In genomic region chr10:89992575-89992974, GRCh38 we compare ENCODE assay signal across 13 cellular contexts.
"Had no signal": no experiment of that assay in that cellular context is flagged by ENCODE, and none has a peak within 500 bp of the region (broad histone marks: within the 10 kb centered on the region; RNA-seq: fewer than 3 reads in every experiment).

No MANE protein-coding gene starts in this region.

- ATAC-seq: gastroesophageal sphincter; heart right ventricle; left cardiac atrium; right lobe of liver; stimulated activated naive CD8-positive, alpha-beta T cell treated with anti-CD3 and anti-CD28 coated beads, Interleukin-15, Interleukin-2, amounts not matched to agents 100 U/mL and 50 U/mL, for 24 hours had no signal

- DNase-seq: activated CD4-positive, alpha-beta memory T cell treated with anti-CD3 and anti-CD28 coated beads, Interleukin-2, amount 10 ng/mL, durations not matched to agents 7 days and 5 days; activated CD4-positive, alpha-beta T cell treated with anti-CD3 and anti-CD28 coated beads for 4 hours; activated naive CD4-positive, alpha-beta T cell treated with anti-CD3 and anti-CD28 coated beads, Interleukin-2, amount 50 U/mL, for 16 hours; activated T-cell treated with anti-CD3 and anti-CD28 coated beads, Interleukin-2, amount 50 U/mL, for 24 hours; endodermal cell; heart right ventricle; left cardiac atrium; naive B cell; ovary; right lobe of liver; stimulated activated naive CD8-positive, alpha-beta T cell treated with anti-CD3 and anti-CD28 coated beads, Interleukin-15, Interleukin-2, amounts not matched to agents 100 U/mL and 50 U/mL, for 24 hours; transverse colon had no signal
